ENCODE assay signal across 1 cellular context in genomic region chr1:167723707-167724323, GRCh38.
TF ChIP-seq lines count a peak whose summit lies in the region.

No MANE protein-coding gene starts in this region.

TF ChIP-seq in HepG2, 621 proteins besides CTCF, POLR2A, EP300 and RAD21 (continued from another document):
- TF ChIP-seq, protein P1, sequence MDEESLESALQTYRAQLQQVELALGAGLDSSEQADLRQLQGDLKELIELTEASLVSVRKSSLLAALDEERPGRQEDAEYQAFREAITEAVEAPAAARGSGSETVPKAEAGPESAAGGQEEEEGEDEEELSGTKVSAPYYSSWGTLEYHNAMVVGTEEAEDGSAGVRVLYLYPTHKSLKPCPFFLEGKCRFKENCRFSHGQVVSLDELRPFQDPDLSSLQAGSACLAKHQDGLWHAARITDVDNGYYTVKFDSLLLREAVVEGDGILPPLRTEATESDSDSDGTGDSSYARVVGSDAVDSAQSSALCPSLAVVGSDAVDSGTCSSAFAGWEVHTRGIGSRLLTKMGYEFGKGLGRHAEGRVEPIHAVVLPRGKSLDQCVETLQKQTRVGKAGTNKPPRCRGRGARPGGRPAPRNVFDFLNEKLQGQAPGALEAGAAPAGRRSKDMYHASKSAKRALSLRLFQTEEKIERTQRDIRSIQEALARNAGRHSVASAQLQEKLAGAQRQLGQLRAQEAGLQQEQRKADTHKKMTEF (CRISPR knock-in tag; IDR thresholded peaks at IDR 0.05) = no peak
- TF ChIP-seq HMGA1 (CRISPR knock-in tag; conservative IDR thresholded peaks at IDR 0.05) = no peak
TF ChIP-seq in HepG2: peak in this region for 2.
